Comparison of ENCODE assay signal across 11 cellular contexts in genomic region chr19:3398900-3399278, GRCh38. TPM values are rescaled to one million over a fixed set of nuclear protein-coding genes. Genes with fewer than 3 reads are reported as not detected.
DNase-seq lines count a peak whose midpoint lies in the region; ATAC-seq, FAIRE-seq and TF ChIP-seq lines count a peak whose summit lies in the region.
"Had no signal": no experiment of that assay in that cellular context is flagged by ENCODE, and none has a peak within 500 bp of the region (broad histone marks: within the 10 kb centered on the region; RNA-seq: fewer than 3 reads in every experiment).

No MANE protein-coding gene starts in this region.

- intact Hi-C loops in psoas muscle (cut with DNase I), result no loop called here
- intact Hi-C loops in aorta (cut with DNase I), result no loop called here

- DNase-seq in coronary artery (ENCODE audit: low spot score), result no peak
- DNase-seq in keratinocyte (ENCODE audit: low read depth, low spot score), result no peak
- DNase-seq in psoas muscle, result no peak
- no peak for DNase-seq in aorta
- DNase-seq in glomerular visceral epithelial cell (ENCODE audit: extremely low spot score), result no peak
- DNase-seq in DMS53 (lab: John Stamatoyannopoulos, UW), result no peak
- DNase-seq: activated naive CD8-positive, alpha-beta T cell treated with anti-CD3 and anti-CD28 coated beads for 36 hours; NCI-H2081 treated with DMSO at 0.1 percent for 48 hours; NK-92 treated with Interleukin-12 subunit alpha and Interleukin-12 subunit beta, amount 100 ng/mL, for 24 hours had no signal

- H3K9me3 ChIP-seq in keratinocyte (ENCODE audit: control insufficient read depth, low read depth, low read length), result no peaks in the 10 kb centered on the region
- no peaks in the 10 kb centered on the region for H3K9me3 ChIP-seq in psoas muscle
- H3K9me3 ChIP-seq in aorta (ENCODE audit: control insufficient read depth, low read length), result no peaks in the 10 kb centered on the region

- no peaks in the 10 kb centered on the region for H4K20me1 ChIP-seq in keratinocyte (ENCODE audit: control insufficient read depth, extremely low read depth, insufficient read depth, low read length)

- H3K36me3 ChIP-seq in keratinocyte (ENCODE audit: control insufficient read depth in 2 of 2, extremely low read depth in 1 of 2, insufficient read depth in 2 of 2, low read length in 2 of 2) (peaks cover 0 to 8% of the 10 kb centered on the region in 2 experiments), psoas muscle (ENCODE audit: insufficient read depth in 1 of 2, low read depth in 1 of 2) (peaks cover 0 to 6% of the 10 kb centered on the region in 2 donors), aorta (ENCODE audit: control insufficient read depth in 1 of 2, insufficient read depth in 2 of 2, low read length in 1 of 2) (no peaks in the 10 kb centered on the region)

- ATAC-seq in psoas muscle (peak in 2 of 4 donors; percentile 1 to 11), aorta (ENCODE audit: low FRiP score) (peak; percentile 2), HG02588 (IDR thresholded peaks at IDR 0.05; ENCODE audit: unreplicated experiment) (no peak)

- FAIRE-seq in keratinocyte (lab: Jason Lieb, UNC), result no peak
- FAIRE-seq: frontal cortex had no signal

- peak overlapping the region; percentile 24 for H3K9ac ChIP-seq in keratinocyte (ENCODE audit: control insufficient read depth, extremely low read depth, insufficient read depth, low read length)

- no peaks in the 10 kb centered on the region for H3K27me3 ChIP-seq in keratinocyte (ENCODE audit: control insufficient read depth, extremely low read depth, insufficient read depth, low read length)
- no peaks in the 10 kb centered on the region for H3K27me3 ChIP-seq in psoas muscle (ENCODE audit: insufficient read depth in 3 of 3, low read length in 2 of 3)
- H3K27me3 ChIP-seq in aorta (ENCODE audit: control insufficient read depth in 1 of 2, insufficient read depth in 2 of 2, low read length in 1 of 2), result no peaks in the 10 kb centered on the region

- peaks cover 68% of the 10 kb centered on the region for H3K79me2 ChIP-seq in keratinocyte (ENCODE audit: control insufficient read depth, insufficient read depth, low read length)

- TF ChIP-seq CTCF in coronary artery (IDR thresholded peaks at IDR 0.05) (no peak), keratinocyte (optimal IDR thresholded peaks at IDR 0.05 in 1 of 3, IDR thresholded peaks at IDR 0.05 in 1 of 3, conservative IDR thresholded peaks at IDR 0.05 in 1 of 3; ENCODE audit: extremely low read depth in 1 of 3, insufficient read depth in 2 of 3, low read length in 3 of 3) (no peak), psoas muscle (IDR thresholded peaks at IDR 0.05) (no peak)

- H2AFZ ChIP-seq in keratinocyte (ENCODE audit: control insufficient read depth, low read length), result no peak overlapping the region

- H3K4me3 ChIP-seq in coronary artery (peak overlapping the region; percentile 70), keratinocyte (ENCODE audit: control insufficient read depth in 2 of 3, extremely low read depth in 1 of 3, insufficient read depth in 2 of 3, low read depth in 1 of 3, low read length in 3 of 3) (no peak overlapping the region), psoas muscle (peak overlapping the region; percentile 57), aorta (ENCODE audit: low read length in 2 of 2) (no peak overlapping the region)

- WGBS in psoas muscle, 3 donors, result 42 to 70% (median 48%) methylated on average over 10 of the region's 10 CpGs
- 29 to 42% methylated on average over 10 of the region's 10 CpGs for WGBS in aorta, 2 donors

- H3K4me1 ChIP-seq in keratinocyte (ENCODE audit: control insufficient read depth, extremely low read depth, insufficient read depth, low read length) (peaks cover 35% of the 10 kb centered on the region), psoas muscle (peaks cover 68% of the 10 kb centered on the region), aorta (ENCODE audit: control insufficient read depth in 1 of 2, insufficient read depth in 2 of 2, low read length in 2 of 2) (peaks cover 0 to 2% of the 10 kb centered on the region in 2 donors)

- peak overlapping the region; percentile 25 for H3K4me2 ChIP-seq in keratinocyte (ENCODE audit: control insufficient read depth, extremely low read depth, insufficient read depth, low read depth, low read length)

- H3K27ac ChIP-seq in coronary artery (peak overlapping the region; percentile 87 to 90), keratinocyte (ENCODE audit: control insufficient read depth, insufficient read depth, low read length) (peak overlapping the region; percentile 22), psoas muscle (peak overlapping the region; percentile 100), aorta (ENCODE audit: low read depth in 1 of 2, low read length in 2 of 2) (peak overlapping the region in 1 of 2 donors; percentile 64)

- peaks cover 3% of the 10 kb centered on the region for H3K9me1 ChIP-seq in keratinocyte (ENCODE audit: control insufficient read depth, extremely low read depth, insufficient read depth, low read length)

- dilution Hi-C loops in keratinocyte (cut with MboI; ENCODE audit: extremely low pct_ligation_motif_present, low sequenced_read_pairs), result no loop called here

RNA-seq across cellular contexts. Expression of gene NFIC, which starts 32.5 kb away (rescaled TPM):
- polyA plus RNA-seq in keratinocyte (1.8 to 7.6 TPM (median 2.4 TPM) in 3 replicates), psoas muscle (100 to 1,000 TPM in 2 of 3 donors, 10 to 100 TPM in 1; 100.0 to 270 (median 165) TPM), aorta (10 to 100 TPM; 37.5 to 37.7 TPM)
- 31.7 TPM for polyA plus RNA-seq in keratinocyte (2011; ENCODE audit: low read depth)
- polyA plus RNA-seq in keratinocyte (2011; cell fraction: cytosol; rRNA removed), result 3.3 and 8.9 TPM in 2 replicates
- 15.0 and 19.2 TPM in 2 replicates for polyA plus RNA-seq in keratinocyte (2011; cell fraction: nucleus; rRNA removed)
- 26.2 and 57.7 TPM in 2 replicates for polyA plus RNA-seq in keratinocyte (2012; ENCODE audit: low replicate concordance)
- 6.3 to 75.9 TPM (median 7.7 TPM) in 3 replicates for polyA minus RNA-seq in keratinocyte
- 18.4 TPM for polyA minus RNA-seq in keratinocyte (2011; cell fraction: cytosol; rRNA and poly(A)+ RNA removed)
- polyA minus RNA-seq in keratinocyte (2011; cell fraction: nucleus; rRNA and poly(A)+ RNA removed), result 10.4 and 17.4 TPM in 2 replicates
- total RNA-seq in psoas muscle (100 to 1,000 TPM; 209 to 439 (median 325) TPM), aorta (100 to 1,000 TPM; 175 to 188 TPM)

Comparison
In these comparisons a context has a peak if more than half of its experiments do, and no peak if none do; other contexts are left out.
1. H3K4me3 ChIP-seq: peak in coronary artery (single experiment) and psoas muscle (single experiment); none in keratinocyte (0 of 3) and aorta (0 of 2).